ENCODE assay signal across 17 cellular contexts in the genomic region with DNA sequence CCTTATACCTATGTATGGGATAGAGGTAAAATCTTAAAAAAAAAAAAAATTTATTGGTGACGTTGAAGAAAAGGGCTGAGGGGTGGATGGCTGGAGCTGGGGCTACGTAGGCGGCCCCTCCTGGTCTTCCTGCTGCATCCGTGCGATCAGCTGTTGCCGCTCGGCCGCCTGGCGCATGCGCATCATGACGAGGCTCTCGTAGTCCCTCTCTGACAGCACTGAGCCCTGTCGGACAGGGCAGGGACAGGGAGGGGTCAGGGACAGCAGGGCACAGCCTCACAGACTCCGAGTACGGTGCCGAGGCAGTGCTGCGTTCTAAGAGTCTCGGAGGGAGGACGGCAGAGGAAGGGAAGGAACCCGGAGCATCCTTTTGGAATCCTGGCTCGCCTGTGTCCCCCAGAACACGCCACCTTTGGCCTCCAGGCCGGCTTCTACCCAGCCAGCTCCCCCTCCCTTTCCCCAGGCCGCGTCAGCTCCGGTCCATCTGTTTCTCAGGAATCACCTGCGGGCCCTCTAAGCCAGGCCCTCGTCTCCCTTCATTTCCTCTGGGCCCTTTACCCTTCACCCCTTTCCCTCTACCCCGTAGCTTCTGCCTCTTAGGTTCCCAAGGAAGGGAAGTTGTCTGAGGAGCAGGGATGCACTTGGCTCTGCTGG. TPM values are rescaled to one million over a fixed set of nuclear protein-coding genes. Genes with fewer than 3 reads are reported as not detected.
DNase-seq lines count a peak whose midpoint lies in the region; ATAC-seq, FAIRE-seq and TF ChIP-seq lines count a peak whose summit lies in the region.
"Had no signal": no experiment of that assay in that cellular context is flagged by ENCODE, and none has a peak within 500 bp of the region (broad histone marks: within the 10 kb centered on the region; RNA-seq: fewer than 3 reads in every experiment).

No MANE protein-coding gene starts in this region.

- POLR2A ChIA-PET in HepG2 (lab: Yijun Ruan, JAX): no interaction called here
- POLR2A ChIA-PET in activated naive CD8-positive, alpha-beta T cell treated with anti-CD3 and anti-CD28 coated beads, Interleukin-2, amount 10 ng/mL, durations not matched to agents 7 days and 5 days (lab: Charles Lee): interaction anchor here (1.7 to 2.4 kb wide), 4 partner anchors 13 to 73 kb away, joined by 6 to 14 read pairs (median 10); partner anchors contain the start of genes RAD51 and RMDN3
- POLR2A ChIA-PET in naive thymus-derived CD4-positive, alpha-beta T cell (lab: Charles Lee): no interaction called here

- intact Hi-C loops in HepG2 (cut with micrococcal nuclease; ENCODE audit: unreplicated experiment) (no loop called here), right lobe of liver (cut with DNase I) (no loop called here)
- intact Hi-C loops in naive thymus-derived CD4-positive, alpha-beta T cell (cut with micrococcal nuclease): loop anchor here (2.0 to 5.0 kb wide), 2 partner anchors 13 to 176 kb away; partner anchors contain the start of genes KNL1 (in 1 of the 2) and RMDN3 (in 1 of the 2)

- in situ Hi-C loops in HepG2 (cut with HindIII; ENCODE audit: extremely low pct_ligation_motif_present, low pct_unique_long_range_greater_than_20kb): no loop called here

- peaks cover 3% of the 10 kb centered on the region for H3K36me3 Mint-ChIP-seq in activated naive CD8-positive, alpha-beta T cell treated with anti-CD3 and anti-CD28 coated beads, Interleukin-2, amount 10 ng/mL, durations not matched to agents 7 days and 5 days
- peaks cover 0 to 3% (median 0%) of the 10 kb centered on the region in 5 donors for H3K36me3 Mint-ChIP-seq in naive thymus-derived CD4-positive, alpha-beta T cell

- TF ChIP-seq RAD21 in HepG2 (CRISPR knock-in tag; IDR thresholded peaks at IDR 0.05): no peak

- H3K79me2 ChIP-seq in HepG2 (ENCODE audit: insufficient read depth, low read length): peaks cover 11% of the 10 kb centered on the region

- H3K9me3 Mint-ChIP-seq in activated naive CD8-positive, alpha-beta T cell treated with anti-CD3 and anti-CD28 coated beads, Interleukin-2, amount 10 ng/mL, durations not matched to agents 7 days and 5 days: no peaks in the 10 kb centered on the region
- no peaks in the 10 kb centered on the region for H3K9me3 Mint-ChIP-seq in naive thymus-derived CD4-positive, alpha-beta T cell
- H3K9me3 Mint-ChIP-seq: activated CD4-positive, alpha-beta T cell treated with anti-CD3 and anti-CD28 coated beads, Interleukin-2, amount 10 ng/mL, durations not matched to agents 24 days and 14 days had no signal

- peak overlapping the region; percentile 89 for H3K27ac Mint-ChIP-seq in activated naive CD8-positive, alpha-beta T cell treated with anti-CD3 and anti-CD28 coated beads, Interleukin-2, amount 10 ng/mL, durations not matched to agents 7 days and 5 days
- peak overlapping the region in 6 of 9 donors; percentile 50 to 92 (median 72) for H3K27ac Mint-ChIP-seq in naive thymus-derived CD4-positive, alpha-beta T cell

- TF ChIP-seq POLR2A in HepG2 (IDR thresholded peaks at IDR 0.05; ENCODE audit: insufficient read depth in 1 of 2, low read depth in 2 of 2, low read length in 2 of 2) (no peak), right lobe of liver (IDR thresholded peaks at IDR 0.05) (no peak)

- no peaks in the 10 kb centered on the region for H3K9me3 ChIP-seq in HepG2 (ENCODE audit: low read length)
- H3K9me3 ChIP-seq in right lobe of liver: no peaks in the 10 kb centered on the region
- no peaks in the 10 kb centered on the region for H3K9me3 ChIP-seq in naive thymus-derived CD4-positive, alpha-beta T cell (ENCODE audit: control insufficient read depth in 2 of 3, low read length in 3 of 3)
- H3K9me3 ChIP-seq: adrenal gland, SJSA1 had no signal

- H3K27me3 Mint-ChIP-seq in activated naive CD8-positive, alpha-beta T cell treated with anti-CD3 and anti-CD28 coated beads, Interleukin-2, amount 10 ng/mL, durations not matched to agents 7 days and 5 days: no peaks in the 10 kb centered on the region
- H3K27me3 Mint-ChIP-seq in naive thymus-derived CD4-positive, alpha-beta T cell: no peaks in the 10 kb centered on the region
- H3K27me3 Mint-ChIP-seq: activated CD4-positive, alpha-beta T cell treated with anti-CD3 and anti-CD28 coated beads, Interleukin-2, amount 10 ng/mL, durations not matched to agents 24 days and 14 days had no signal

- H3K4me3 Mint-ChIP-seq in activated naive CD8-positive, alpha-beta T cell treated with anti-CD3 and anti-CD28 coated beads, Interleukin-2, amount 10 ng/mL, durations not matched to agents 7 days and 5 days: no peak overlapping the region
- peak overlapping the region in 1 of 10 donors; percentile 39 for H3K4me3 Mint-ChIP-seq in naive thymus-derived CD4-positive, alpha-beta T cell
- H3K4me3 Mint-ChIP-seq: activated CD4-positive, alpha-beta T cell treated with anti-CD3 and anti-CD28 coated beads, Interleukin-2, amount 10 ng/mL, durations not matched to agents 24 days and 14 days had no signal

- no peak overlapping the region for H3K9ac ChIP-seq in HepG2 (ENCODE audit: insufficient read depth, low read depth, low read length)

- H4K20me1 ChIP-seq in HepG2 (ENCODE audit: insufficient read depth, low read length): no peaks in the 10 kb centered on the region

- TF ChIP-seq EP300 in HepG2 (IDR thresholded peaks at IDR 0.05; ENCODE audit: low read depth in 2 of 2, low read length in 2 of 2): no peak
- no peak for TF ChIP-seq EP300 in HepG2 (CRISPR knock-in tag; IDR thresholded peaks at IDR 0.05; ENCODE audit: borderline replicate concordance)

- ATAC-seq in HepG2 (no peak), right lobe of liver (no peak), GM21529 (IDR thresholded peaks at IDR 0.05; ENCODE audit: unreplicated experiment) (no peak)
- no peak for ATAC-seq in activated naive CD8-positive, alpha-beta T cell treated with anti-CD3 and anti-CD28 coated beads, Interleukin-2, amount 10 ng/mL, durations not matched to agents 7 days and 5 days (ENCODE audit: low read depth)
- ATAC-seq in naive thymus-derived CD4-positive, alpha-beta T cell: no peak

- H3K27me3 ChIP-seq in HepG2 (ENCODE audit: control insufficient read depth in 1 of 2, insufficient read depth in 2 of 2, low read length in 2 of 2) (no peaks in the 10 kb centered on the region), right lobe of liver (no peaks in the 10 kb centered on the region)
- no peaks in the 10 kb centered on the region for H3K27me3 ChIP-seq in naive thymus-derived CD4-positive, alpha-beta T cell (ENCODE audit: control insufficient read depth in 2 of 2, insufficient read depth in 2 of 2, low read length in 2 of 2)
- H3K27me3 ChIP-seq: adrenal gland, SJSA1 had no signal

- DNase-seq in HepG2 (ENCODE audit: low spot score): no peak
- DNase-seq in right lobe of liver: no peak
- DNase-seq in activated naive CD8-positive, alpha-beta T cell treated with anti-CD3 and anti-CD28 coated beads, Interleukin-2, amount 10 ng/mL, durations not matched to agents 7 days and 5 days: no peak
- no peak for DNase-seq in naive thymus-derived CD4-positive, alpha-beta T cell
- no peak for DNase-seq in 8988T
- DNase-seq in COLO668 (lab: John Stamatoyannopoulos, UW; ENCODE audit: unreplicated experiment): no peak
- DNase-seq in glomerular visceral epithelial cell (ENCODE audit: extremely low spot score): no peak
- DNase-seq: activated CD4-positive, alpha-beta T cell treated with anti-CD3 and anti-CD28 coated beads, Interleukin-2, amount 10 ng/mL, durations not matched to agents 24 days and 14 days; adrenal gland; DMS 273 treated with DMSO at 0.1 percent for 48 hours; glutamatergic neuron; KG1; mesendoderm; NCI-H1417; NCI-H2171 treated with DMSO at 0.1 percent for 48 hours had no signal

- no peak overlapping the region for H3K4me2 ChIP-seq in HepG2 (ENCODE audit: low read depth, low read length)

- TF ChIP-seq CTCF in HepG2 (CRISPR knock-in tag; IDR thresholded peaks at IDR 0.05): no peak
- no peak for TF ChIP-seq CTCF in right lobe of liver (IDR thresholded peaks at IDR 0.05)

- H3K36me3 ChIP-seq in HepG2 (replicated peaks in 1 of 2; ENCODE audit: control insufficient read depth in 1 of 2, insufficient read depth in 2 of 2, low read length in 2 of 2): peaks cover 8 to 22% of the 10 kb centered on the region in 2 experiments; a peak in 4 of 5 replicates
- peaks cover 0 to 19% (median 9%) of the 10 kb centered on the region in 4 donors for H3K36me3 ChIP-seq in right lobe of liver
- H3K36me3 ChIP-seq in naive thymus-derived CD4-positive, alpha-beta T cell (ENCODE audit: control insufficient read depth in 2 of 3, insufficient read depth in 3 of 3, low read length in 3 of 3): peaks cover 0 to 33% (median 0%) of the 10 kb centered on the region in 3 experiments

- no peak for FAIRE-seq in HepG2 (lab: Jason Lieb, UNC)

- BruUV-seq in HepG2 (replicated peaks; lab: Mats Ljungman, UMichigan): no TSS peak

- H2AFZ ChIP-seq in HepG2 (ENCODE audit: low read length): no peak overlapping the region

- H3K4me1 ChIP-seq in HepG2 (ENCODE audit: insufficient read depth, low read length) (peaks cover 23% of the 10 kb centered on the region), right lobe of liver (peaks cover 0 to 50% (median 17%) of the 10 kb centered on the region in 4 donors)
- H3K4me1 ChIP-seq in naive thymus-derived CD4-positive, alpha-beta T cell (ENCODE audit: control insufficient read depth in 2 of 2, insufficient read depth in 2 of 2, low read length in 2 of 2): peaks cover 17 to 29% of the 10 kb centered on the region in 2 donors

- H3K27ac ChIP-seq in HepG2 (ENCODE audit: extremely low read length, insufficient read depth, low read length) (no peak overlapping the region), right lobe of liver (peak overlapping the region in 1 of 3 donors; percentile 18)
- H3K27ac ChIP-seq in naive thymus-derived CD4-positive, alpha-beta T cell (ENCODE audit: low read depth, low read length): peak overlapping the region; percentile 59
- H3K27ac ChIP-seq: SJSA1 had no signal

- 94% methylated on average over 29 of the region's 29 CpGs for WGBS in HepG2 (ENCODE audit: low lambda C conversion rate)
- 78% methylated on average over 5 of the region's 29 CpGs for WGBS in right lobe of liver (ENCODE audit: insufficient coverage, low coverage, low lambda C conversion rate, missing lambda C conversion rate)

- no peak overlapping the region for H3K4me3 ChIP-seq in HepG2 (replicated peaks in 1 of 3; ENCODE audit: insufficient read depth in 1 of 3, low read depth in 2 of 3, low read length in 3 of 3)
- no peak overlapping the region for H3K4me3 ChIP-seq in right lobe of liver
- H3K4me3 ChIP-seq in naive thymus-derived CD4-positive, alpha-beta T cell (ENCODE audit: low read length): no peak overlapping the region
- H3K4me3 ChIP-seq: adrenal gland, SJSA1 had no signal

- H3K4me1 Mint-ChIP-seq in activated naive CD8-positive, alpha-beta T cell treated with anti-CD3 and anti-CD28 coated beads, Interleukin-2, amount 10 ng/mL, durations not matched to agents 7 days and 5 days: peaks cover 32% of the 10 kb centered on the region
- peaks cover 24 to 51% (median 46%) of the 10 kb centered on the region in 7 donors for H3K4me1 Mint-ChIP-seq in naive thymus-derived CD4-positive, alpha-beta T cell

- CTCF ChIA-PET in HepG2 (lab: Yijun Ruan, JAX; ENCODE audit: low intra/inter-chr PET ratio, low total read pairs): no interaction called here
- CTCF ChIA-PET in naive thymus-derived CD4-positive, alpha-beta T cell (lab: Charles Lee): no interaction called here

RNA-seq across cellular contexts. Expression of gene C15orf62, which starts 1.8 kb away (rescaled TPM):
- total RNA-seq in HepG2 (2016; rRNA removed; fragmentation: Illumina TruSeq; extraction: Trizol) (0.34 and 0.51 TPM in 2 replicates), right lobe of liver (1 to 10 TPM in 2 of 6 experiments, under 1 TPM in 4; 0.51 to 1.6 (median 0.83) TPM)
- total RNA-seq in HepG2 (2016; cell fraction: cytosol; rRNA removed; fragmentation: Illumina TruSeq; extraction: Trizol; ENCODE audit: low read depth): not detected in 2 replicates
- total RNA-seq in HepG2 (2016; cell fraction: insoluble cytoplasmic fraction; rRNA removed; fragmentation: Illumina TruSeq; extraction: Trizol): 0.24 and 0.67 TPM in 2 replicates
- 0.12 and 0.14 TPM in 2 replicates for total RNA-seq in HepG2 (2016; cell fraction: membrane; rRNA removed; fragmentation: Illumina TruSeq; extraction: Trizol)
- total RNA-seq in HepG2 (2016; cell fraction: nucleus; rRNA removed; fragmentation: Illumina TruSeq; extraction: Trizol): 0.97 and 1.1 TPM in 2 replicates
- polyA plus RNA-seq in HepG2 (2011; rRNA removed): 1.0 and 1.1 TPM in 2 replicates
- 0.38 and 0.59 TPM in 2 replicates for polyA plus RNA-seq in HepG2 (2011; cell fraction: cytosol; rRNA removed)
- 2.6 and 3.2 TPM in 2 replicates for polyA plus RNA-seq in HepG2 (2011; cell fraction: nucleus; rRNA removed)
- 1.3 and 1.5 TPM in 2 replicates for polyA plus RNA-seq in HepG2 (2012)
- not detected in 2 replicates for polyA plus RNA-seq in HepG2 (2016; cell fraction: cytosol; fragmentation: Illumina TruSeq; extraction: Trizol; ENCODE audit: low read depth)
- polyA plus RNA-seq in HepG2 (2016; cell fraction: insoluble cytoplasmic fraction; fragmentation: Illumina TruSeq; extraction: Trizol; ENCODE audit: low read depth): 0.23 and 0.52 TPM in 2 replicates
- 0.17 and 0.19 TPM in 2 replicates for polyA plus RNA-seq in HepG2 (2016; cell fraction: membrane; fragmentation: Illumina TruSeq; extraction: Trizol; ENCODE audit: low read depth)
- 1.7 and 2.1 TPM in 2 replicates for polyA plus RNA-seq in HepG2 (2016; cell fraction: nucleus; fragmentation: Illumina TruSeq; extraction: Trizol; ENCODE audit: insufficient read depth, low read depth)
- polyA minus RNA-seq in HepG2 (2011; rRNA and poly(A)+ RNA removed; ENCODE audit: low replicate concordance): 1.5 and 2.1 TPM in 2 replicates
- 0.26 and 0.30 TPM in 2 replicates for polyA minus RNA-seq in HepG2 (2011; cell fraction: cytosol; rRNA and poly(A)+ RNA removed)
- 2.8 and 3.6 TPM in 2 replicates for polyA minus RNA-seq in HepG2 (2011; cell fraction: nucleus; rRNA and poly(A)+ RNA removed)
- total RNA-seq in activated naive CD8-positive, alpha-beta T cell treated with anti-CD3 and anti-CD28 coated beads, Interleukin-2, amount 10 ng/mL, durations not matched to agents 7 days and 5 days: 1 to 10 TPM; 2.4 TPM
- 1 to 10 TPM in 3 of 5 experiments, under 1 TPM in 2; 0.73 to 2.8 (median 1.3) TPM for total RNA-seq in naive thymus-derived CD4-positive, alpha-beta T cell
- polyA plus RNA-seq in naive thymus-derived CD4-positive, alpha-beta T cell: under 1 TPM; 0.35 to 0.67 TPM

RNA-seq across cellular contexts. Expression of gene GCHFR, which starts 4.1 kb away (rescaled TPM):
- total RNA-seq in HepG2 (2016; rRNA removed; fragmentation: Illumina TruSeq; extraction: Trizol) (92.4 and 93.1 TPM in 2 replicates), right lobe of liver (100 to 1,000 TPM in 2 of 6 experiments, 10 to 100 TPM in 4; 65.4 to 181 (median 82.0) TPM)
- total RNA-seq in HepG2 (2016; cell fraction: cytosol; rRNA removed; fragmentation: Illumina TruSeq; extraction: Trizol; ENCODE audit: low read depth): 106 and 198 TPM in 2 replicates
- 92.8 and 98.5 TPM in 2 replicates for total RNA-seq in HepG2 (2016; cell fraction: insoluble cytoplasmic fraction; rRNA removed; fragmentation: Illumina TruSeq; extraction: Trizol)
- total RNA-seq in HepG2 (2016; cell fraction: membrane; rRNA removed; fragmentation: Illumina TruSeq; extraction: Trizol): 116 and 181 TPM in 2 replicates
- total RNA-seq in HepG2 (2016; cell fraction: nucleus; rRNA removed; fragmentation: Illumina TruSeq; extraction: Trizol): 33.3 and 38.5 TPM in 2 replicates
- 51.5 and 55.8 TPM in 2 replicates for polyA plus RNA-seq in HepG2 (2011; rRNA removed)
- 71.1 and 107 TPM in 2 replicates for polyA plus RNA-seq in HepG2 (2011; cell fraction: cytosol; rRNA removed)
- 36.7 and 39.2 TPM in 2 replicates for polyA plus RNA-seq in HepG2 (2011; cell fraction: nucleus; rRNA removed)
- 23.3 and 24.8 TPM in 2 replicates for polyA plus RNA-seq in HepG2 (2012)
- 113 and 197 TPM in 2 replicates for polyA plus RNA-seq in HepG2 (2016; cell fraction: cytosol; fragmentation: Illumina TruSeq; extraction: Trizol; ENCODE audit: low read depth)
- polyA plus RNA-seq in HepG2 (2016; cell fraction: insoluble cytoplasmic fraction; fragmentation: Illumina TruSeq; extraction: Trizol; ENCODE audit: low read depth): 83.4 and 86.6 TPM in 2 replicates
- polyA plus RNA-seq in HepG2 (2016; cell fraction: membrane; fragmentation: Illumina TruSeq; extraction: Trizol; ENCODE audit: low read depth): 98.6 and 148 TPM in 2 replicates
- polyA plus RNA-seq in HepG2 (2016; cell fraction: nucleus; fragmentation: Illumina TruSeq; extraction: Trizol; ENCODE audit: insufficient read depth, low read depth): 46.0 and 55.2 TPM in 2 replicates
- 37.3 and 70.3 TPM in 2 replicates for polyA minus RNA-seq in HepG2 (2011; rRNA and poly(A)+ RNA removed; ENCODE audit: low replicate concordance)
- 16.0 and 18.6 TPM in 2 replicates for polyA minus RNA-seq in HepG2 (2011; cell fraction: cytosol; rRNA and poly(A)+ RNA removed)
- 13.9 and 15.3 TPM in 2 replicates for polyA minus RNA-seq in HepG2 (2011; cell fraction: nucleus; rRNA and poly(A)+ RNA removed)
- total RNA-seq in activated naive CD8-positive, alpha-beta T cell treated with anti-CD3 and anti-CD28 coated beads, Interleukin-2, amount 10 ng/mL, durations not matched to agents 7 days and 5 days: 10 to 100 TPM; 58.2 to 61.5 TPM
- 10 to 100 TPM; 14.5 to 38.3 (median 18.1) TPM for total RNA-seq in naive thymus-derived CD4-positive, alpha-beta T cell
- polyA plus RNA-seq in naive thymus-derived CD4-positive, alpha-beta T cell: 10 to 100 TPM; 65.7 to 83.2 TPM

RNA-seq across cellular contexts. Expression of gene RMDN3, which starts 12.9 kb away (rescaled TPM):
- total RNA-seq in HepG2 (2016; rRNA removed; fragmentation: Illumina TruSeq; extraction: Trizol) (10.5 and 19.5 TPM in 2 replicates), right lobe of liver (10 to 100 TPM; 25.3 to 38.5 (median 29.5) TPM)
- 18.0 and 20.7 TPM in 2 replicates for total RNA-seq in HepG2 (2016; cell fraction: cytosol; rRNA removed; fragmentation: Illumina TruSeq; extraction: Trizol; ENCODE audit: low read depth)
- total RNA-seq in HepG2 (2016; cell fraction: insoluble cytoplasmic fraction; rRNA removed; fragmentation: Illumina TruSeq; extraction: Trizol): 7.9 and 18.6 TPM in 2 replicates
- 10.4 and 11.1 TPM in 2 replicates for total RNA-seq in HepG2 (2016; cell fraction: membrane; rRNA removed; fragmentation: Illumina TruSeq; extraction: Trizol)
- 22.7 and 25.4 TPM in 2 replicates for total RNA-seq in HepG2 (2016; cell fraction: nucleus; rRNA removed; fragmentation: Illumina TruSeq; extraction: Trizol)
- polyA plus RNA-seq in HepG2 (2011; rRNA removed): 16.8 and 18.2 TPM in 2 replicates
- polyA plus RNA-seq in HepG2 (2011; cell fraction: cytosol; rRNA removed): 17.5 and 19.5 TPM in 2 replicates
- 16.1 and 22.7 TPM in 2 replicates for polyA plus RNA-seq in HepG2 (2011; cell fraction: nucleus; rRNA removed)
- 19.5 and 21.1 TPM in 2 replicates for polyA plus RNA-seq in HepG2 (2012)
- polyA plus RNA-seq in HepG2 (2016; cell fraction: cytosol; fragmentation: Illumina TruSeq; extraction: Trizol; ENCODE audit: low read depth): 5.8 and 6.1 TPM in 2 replicates
- 15.7 and 17.8 TPM in 2 replicates for polyA plus RNA-seq in HepG2 (2016; cell fraction: insoluble cytoplasmic fraction; fragmentation: Illumina TruSeq; extraction: Trizol; ENCODE audit: low read depth)
- polyA plus RNA-seq in HepG2 (2016; cell fraction: membrane; fragmentation: Illumina TruSeq; extraction: Trizol; ENCODE audit: low read depth): 11.2 and 11.3 TPM in 2 replicates
- 60.2 and 62.0 TPM in 2 replicates for polyA plus RNA-seq in HepG2 (2016; cell fraction: nucleus; fragmentation: Illumina TruSeq; extraction: Trizol; ENCODE audit: insufficient read depth, low read depth)
- polyA minus RNA-seq in HepG2 (2011; rRNA and poly(A)+ RNA removed; ENCODE audit: low replicate concordance): 12.7 and 29.0 TPM in 2 replicates
- 12.9 and 13.8 TPM in 2 replicates for polyA minus RNA-seq in HepG2 (2011; cell fraction: cytosol; rRNA and poly(A)+ RNA removed)
- polyA minus RNA-seq in HepG2 (2011; cell fraction: nucleus; rRNA and poly(A)+ RNA removed): 10.2 and 11.7 TPM in 2 replicates
- 10 to 100 TPM; 32.5 to 36.4 TPM for total RNA-seq in activated naive CD8-positive, alpha-beta T cell treated with anti-CD3 and anti-CD28 coated beads, Interleukin-2, amount 10 ng/mL, durations not matched to agents 7 days and 5 days
- 10 to 100 TPM; 19.5 to 44.0 (median 31.9) TPM for total RNA-seq in naive thymus-derived CD4-positive, alpha-beta T cell
- 10 to 100 TPM; 15.7 to 20.2 TPM for polyA plus RNA-seq in naive thymus-derived CD4-positive, alpha-beta T cell

RNA-seq across cellular contexts. Expression of gene ZFYVE19, which starts 38.9 kb away (rescaled TPM):
- total RNA-seq in HepG2 (2016; rRNA removed; fragmentation: Illumina TruSeq; extraction: Trizol): 19.2 and 23.3 TPM in 2 replicates
- 8.3 and 9.4 TPM in 2 replicates for total RNA-seq in HepG2 (2016; cell fraction: cytosol; rRNA removed; fragmentation: Illumina TruSeq; extraction: Trizol; ENCODE audit: low read depth)
- total RNA-seq in HepG2 (2016; cell fraction: insoluble cytoplasmic fraction; rRNA removed; fragmentation: Illumina TruSeq; extraction: Trizol): 18.8 and 22.2 TPM in 2 replicates
- 14.4 and 14.9 TPM in 2 replicates for total RNA-seq in HepG2 (2016; cell fraction: membrane; rRNA removed; fragmentation: Illumina TruSeq; extraction: Trizol)
- total RNA-seq in HepG2 (2016; cell fraction: nucleus; rRNA removed; fragmentation: Illumina TruSeq; extraction: Trizol): 20.2 and 21.1 TPM in 2 replicates
- 44.0 and 55.3 TPM in 2 replicates for polyA plus RNA-seq in HepG2 (2011; rRNA removed)
- polyA plus RNA-seq in HepG2 (2011; cell fraction: cytosol; rRNA removed): 40.1 and 40.5 TPM in 2 replicates
- 167 and 208 TPM in 2 replicates for polyA plus RNA-seq in HepG2 (2011; cell fraction: nucleus; rRNA removed)
- 19.2 and 22.5 TPM in 2 replicates for polyA plus RNA-seq in HepG2 (2012)
- 6.8 and 9.0 TPM in 2 replicates for polyA plus RNA-seq in HepG2 (2016; cell fraction: cytosol; fragmentation: Illumina TruSeq; extraction: Trizol; ENCODE audit: low read depth)
- 21.3 TPM in 2 replicates for polyA plus RNA-seq in HepG2 (2016; cell fraction: insoluble cytoplasmic fraction; fragmentation: Illumina TruSeq; extraction: Trizol; ENCODE audit: low read depth)
- polyA plus RNA-seq in HepG2 (2016; cell fraction: membrane; fragmentation: Illumina TruSeq; extraction: Trizol; ENCODE audit: low read depth): 11.2 and 14.4 TPM in 2 replicates
- 60.8 and 65.3 TPM in 2 replicates for polyA plus RNA-seq in HepG2 (2016; cell fraction: nucleus; fragmentation: Illumina TruSeq; extraction: Trizol; ENCODE audit: insufficient read depth, low read depth)
- 25.9 and 65.3 TPM in 2 replicates for polyA minus RNA-seq in HepG2 (2011; rRNA and poly(A)+ RNA removed; ENCODE audit: low replicate concordance)
- 7.5 and 9.9 TPM in 2 replicates for polyA minus RNA-seq in HepG2 (2011; cell fraction: cytosol; rRNA and poly(A)+ RNA removed)
- polyA minus RNA-seq in HepG2 (2011; cell fraction: nucleus; rRNA and poly(A)+ RNA removed): 24.6 and 30.2 TPM in 2 replicates
- total RNA-seq in right lobe of liver: 10 to 100 TPM; 11.5 to 49.3 (median 19.5) TPM
- total RNA-seq in activated naive CD8-positive, alpha-beta T cell treated with anti-CD3 and anti-CD28 coated beads, Interleukin-2, amount 10 ng/mL, durations not matched to agents 7 days and 5 days: 10 to 100 TPM; 30.1 to 31.7 TPM
- total RNA-seq in naive thymus-derived CD4-positive, alpha-beta T cell: 10 to 100 TPM; 17.9 to 31.9 (median 30.5) TPM
- polyA plus RNA-seq in naive thymus-derived CD4-positive, alpha-beta T cell: 10 to 100 TPM; 15.7 to 22.7 TPM

RNA-seq across cellular contexts. Expression of gene DNAJC17, which starts 39.3 kb away (rescaled TPM):
- total RNA-seq in HepG2 (2016; rRNA removed; fragmentation: Illumina TruSeq; extraction: Trizol) (26.5 and 30.2 TPM in 2 replicates), right lobe of liver (10 to 100 TPM in 5 of 6 experiments, 1 to 10 TPM in 1; 7.8 to 23.7 (median 17.7) TPM)
- total RNA-seq in HepG2 (2016; cell fraction: cytosol; rRNA removed; fragmentation: Illumina TruSeq; extraction: Trizol; ENCODE audit: low read depth): 6.4 and 7.8 TPM in 2 replicates
- 30.1 and 30.4 TPM in 2 replicates for total RNA-seq in HepG2 (2016; cell fraction: insoluble cytoplasmic fraction; rRNA removed; fragmentation: Illumina TruSeq; extraction: Trizol)
- 7.4 and 8.6 TPM in 2 replicates for total RNA-seq in HepG2 (2016; cell fraction: membrane; rRNA removed; fragmentation: Illumina TruSeq; extraction: Trizol)
- total RNA-seq in HepG2 (2016; cell fraction: nucleus; rRNA removed; fragmentation: Illumina TruSeq; extraction: Trizol): 17.9 and 19.3 TPM in 2 replicates
- 22.2 and 23.0 TPM in 2 replicates for polyA plus RNA-seq in HepG2 (2011; rRNA removed)
- polyA plus RNA-seq in HepG2 (2011; cell fraction: cytosol; rRNA removed): 25.4 and 31.1 TPM in 2 replicates
- 71.0 and 88.9 TPM in 2 replicates for polyA plus RNA-seq in HepG2 (2011; cell fraction: nucleus; rRNA removed)
- 15.6 and 17.8 TPM in 2 replicates for polyA plus RNA-seq in HepG2 (2012)
- polyA plus RNA-seq in HepG2 (2016; cell fraction: cytosol; fragmentation: Illumina TruSeq; extraction: Trizol; ENCODE audit: low read depth): 4.4 TPM in 2 replicates
- 27.5 and 28.1 TPM in 2 replicates for polyA plus RNA-seq in HepG2 (2016; cell fraction: insoluble cytoplasmic fraction; fragmentation: Illumina TruSeq; extraction: Trizol; ENCODE audit: low read depth)
- polyA plus RNA-seq in HepG2 (2016; cell fraction: membrane; fragmentation: Illumina TruSeq; extraction: Trizol; ENCODE audit: low read depth): 3.8 and 5.1 TPM in 2 replicates
- 36.5 and 39.9 TPM in 2 replicates for polyA plus RNA-seq in HepG2 (2016; cell fraction: nucleus; fragmentation: Illumina TruSeq; extraction: Trizol; ENCODE audit: insufficient read depth, low read depth)
- polyA minus RNA-seq in HepG2 (2011; rRNA and poly(A)+ RNA removed; ENCODE audit: low replicate concordance): 9.9 and 24.8 TPM in 2 replicates
- polyA minus RNA-seq in HepG2 (2011; cell fraction: cytosol; rRNA and poly(A)+ RNA removed): 5.3 and 10.7 TPM in 2 replicates
- polyA minus RNA-seq in HepG2 (2011; cell fraction: nucleus; rRNA and poly(A)+ RNA removed): 27.2 and 33.7 TPM in 2 replicates
- 10 to 100 TPM; 45.6 to 47.2 TPM for total RNA-seq in activated naive CD8-positive, alpha-beta T cell treated with anti-CD3 and anti-CD28 coated beads, Interleukin-2, amount 10 ng/mL, durations not matched to agents 7 days and 5 days
- 10 to 100 TPM; 28.8 to 50.9 (median 36.7) TPM for total RNA-seq in naive thymus-derived CD4-positive, alpha-beta T cell
- 10 to 100 TPM; 31.0 to 35.5 TPM for polyA plus RNA-seq in naive thymus-derived CD4-positive, alpha-beta T cell

Comparison
In these comparisons a context has a peak if more than half of its experiments do, and no peak if none do; other contexts are left out.
1. intact Hi-C loops: an anchor here in naive thymus-derived CD4-positive, alpha-beta T cell (2.0 to 5.0 kb wide); none called in HepG2 and right lobe of liver.